ENCODE assay signal across 1 cellular context in the genomic region with DNA sequence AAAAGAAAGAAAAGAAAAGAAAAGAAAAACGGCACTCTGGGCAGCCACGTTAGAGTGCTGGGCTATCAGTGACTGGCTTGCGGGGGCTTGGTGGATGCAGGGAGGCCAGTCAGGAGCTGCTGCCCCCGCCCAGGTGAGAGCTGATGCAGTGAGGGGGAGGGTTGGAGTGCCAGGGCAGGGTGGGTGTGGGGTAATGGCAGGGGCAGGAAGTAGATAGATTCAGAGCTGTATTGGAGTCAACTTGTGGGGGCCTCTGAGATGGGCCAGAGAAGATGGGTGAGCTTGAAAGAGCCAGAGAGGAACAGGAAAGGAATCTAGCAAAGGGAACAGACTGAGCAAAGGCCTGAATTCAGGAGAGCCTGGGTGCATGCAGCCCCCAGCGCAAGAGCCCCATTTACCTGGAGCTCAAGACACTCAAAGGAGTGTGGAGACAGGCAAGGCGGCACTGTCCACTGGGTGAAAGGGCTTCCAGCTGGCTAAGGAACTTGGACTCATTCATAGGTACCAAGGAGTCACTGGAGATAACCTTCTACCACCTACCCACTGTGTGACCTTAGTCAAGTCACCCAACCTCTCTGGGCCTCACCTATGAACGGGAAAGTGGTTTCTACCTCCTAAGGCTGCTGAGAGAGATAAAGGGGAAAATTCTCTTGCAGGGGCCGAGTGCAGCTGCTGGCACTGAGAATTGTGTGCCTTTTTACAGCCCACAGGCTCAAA.
TF ChIP-seq lines count a peak whose summit lies in the region.

No MANE protein-coding gene starts in this region.

TF ChIP-seq in HEK293, 187 proteins besides CTCF, POLR2A, EP300 and RAD21 (continued from another document):
- TF ChIP-seq ZBTB49 (tag by site-specific recombination; IDR thresholded peaks at IDR 0.05; ENCODE audit: low read depth) (no peak), ZNF426 (tag by site-specific recombination; IDR thresholded peaks at IDR 0.05) (no peak)
- TF ChIP-seq, protein P1, sequence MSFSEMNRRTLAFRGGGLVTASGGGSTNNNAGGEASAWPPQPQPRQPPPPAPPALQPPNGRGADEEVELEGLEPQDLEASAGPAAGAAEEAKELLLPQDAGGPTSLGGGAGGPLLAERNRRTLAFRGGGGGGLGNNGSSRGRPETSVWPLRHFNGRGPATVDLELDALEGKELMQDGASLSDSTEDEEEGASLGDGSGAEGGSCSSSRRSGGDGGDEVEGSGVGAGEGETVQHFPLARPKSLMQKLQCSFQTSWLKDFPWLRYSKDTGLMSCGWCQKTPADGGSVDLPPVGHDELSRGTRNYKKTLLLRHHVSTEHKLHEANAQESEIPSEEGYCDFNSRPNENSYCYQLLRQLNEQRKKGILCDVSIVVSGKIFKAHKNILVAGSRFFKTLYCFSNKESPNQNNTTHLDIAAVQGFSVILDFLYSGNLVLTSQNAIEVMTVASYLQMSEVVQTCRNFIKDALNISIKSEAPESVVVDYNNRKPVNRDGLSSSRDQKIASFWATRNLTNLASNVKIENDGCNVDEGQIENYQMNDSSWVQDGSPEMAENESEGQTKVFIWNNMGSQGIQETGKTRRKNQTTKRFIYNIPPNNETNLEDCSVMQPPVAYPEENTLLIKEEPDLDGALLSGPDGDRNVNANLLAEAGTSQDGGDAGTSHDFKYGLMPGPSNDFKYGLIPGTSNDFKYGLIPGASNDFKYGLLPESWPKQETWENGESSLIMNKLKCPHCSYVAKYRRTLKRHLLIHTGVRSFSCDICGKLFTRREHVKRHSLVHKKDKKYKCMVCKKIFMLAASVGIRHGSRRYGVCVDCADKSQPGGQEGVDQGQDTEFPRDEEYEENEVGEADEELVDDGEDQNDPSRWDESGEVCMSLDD (tag by site-specific recombination; IDR thresholded peaks at IDR 0.05): no peak
